In genomic region chr20:34084227-34084923, GRCh38 we compare ENCODE assay signal across 13 cellular contexts. TPM values are rescaled to one million over a fixed set of nuclear protein-coding genes. Genes with fewer than 3 reads are reported as not detected.
A peak's percentile ranks its signal among the peaks of the same experiment; 100 is the strongest.
DNase-seq lines count a peak whose midpoint lies in the region; ATAC-seq and TF ChIP-seq lines count a peak whose summit lies in the region.
"Had no signal": no experiment of that assay in that cellular context is flagged by ENCODE, and none has a peak within 500 bp of the region (broad histone marks: within the 10 kb centered on the region; RNA-seq: fewer than 3 reads in every experiment).

No MANE protein-coding gene starts in this region.

- H4K20me1 ChIP-seq in Karpas-422 (ENCODE audit: insufficient read depth, low read depth, low read length) = peaks cover 15% of the 10 kb centered on the region; the same call in 1 of the 2 replicates

- intact Hi-C loops in left ventricle myocardium inferior (cut with micrococcal nuclease) (no loop called here), cardiac septum (cut with DNase I) (no loop called here)

- H2BK120ac ChIP-seq in mesendoderm (ENCODE audit: low read depth, low read length) = no peak overlapping the region

- H3K27ac ChIP-seq in left ventricle myocardium inferior (replicated peaks) (peak overlapping the region; percentile 58), Karpas-422 (ENCODE audit: low read length) (peak overlapping the region; percentile 30; the same call in 1 of the 2 replicates), stomach smooth muscle (ENCODE audit: low read length) (peak overlapping the region; percentile 0), mesendoderm (ENCODE audit: low read depth, low read length) (no peak overlapping the region)

- H2BK15ac ChIP-seq in mesendoderm (replicated peaks; ENCODE audit: low read depth) = no peak overlapping the region

- H3K9me3 ChIP-seq in left ventricle myocardium inferior (replicated peaks) = no peaks in the 10 kb centered on the region
- no peaks in the 10 kb centered on the region for H3K9me3 ChIP-seq in Karpas-422 (ENCODE audit: low read length)
- H3K9me3 ChIP-seq in stomach smooth muscle (ENCODE audit: control insufficient read depth in 2 of 2, low read length in 2 of 2) = no peaks in the 10 kb centered on the region
- H3K9me3 ChIP-seq: neutrophil had no signal

- ATAC-seq in HG02840 (IDR thresholded peaks at IDR 0.05; ENCODE audit: low FRiP score, unreplicated experiment) = no peak
- ATAC-seq: GM12878; stimulated activated naive CD8-positive, alpha-beta T cell treated with anti-CD3 and anti-CD28 coated beads, Interleukin-15, amount 100 ng/mL, for 72 hours had no signal

- no peak overlapping the region for H2AK5ac ChIP-seq in mesendoderm (ENCODE audit: low read length)

- H3K79me2 ChIP-seq in Karpas-422 (ENCODE audit: low read length) (peaks cover 11% of the 10 kb centered on the region), mesendoderm (ENCODE audit: control insufficient read depth, insufficient read depth, low read length) (no peaks in the 10 kb centered on the region)

- H3K9me2 ChIP-seq in Karpas-422 (replicated peaks; ENCODE audit: insufficient read depth, low read length) = no peaks in the 10 kb centered on the region

- H3K4me1 ChIP-seq in left ventricle myocardium inferior (peaks cover 50% of the 10 kb centered on the region), Karpas-422 (ENCODE audit: low read length) (peaks cover 19% of the 10 kb centered on the region), stomach smooth muscle (ENCODE audit: control insufficient read depth, insufficient read depth, low read length) (peaks cover 17% of the 10 kb centered on the region), mesendoderm (ENCODE audit: control insufficient read depth, low read depth, low read length) (no peaks in the 10 kb centered on the region)

- H3K36me3 ChIP-seq in left ventricle myocardium inferior (peaks cover 55% of the 10 kb centered on the region), Karpas-422 (ENCODE audit: insufficient read depth, low read length) (peaks cover 17% of the 10 kb centered on the region; the same call in 1 of the 2 replicates), stomach smooth muscle (ENCODE audit: control insufficient read depth in 2 of 2, insufficient read depth in 2 of 2, low read length in 2 of 2) (peaks cover 22 to 36% of the 10 kb centered on the region in 2 donors), mesendoderm (ENCODE audit: control insufficient read depth, insufficient read depth, low read length) (peaks cover 7% of the 10 kb centered on the region)

- no peak for DNase-seq in left ventricle myocardium inferior
- no peak for DNase-seq in cardiac septum (ENCODE audit: low spot score)
- DNase-seq in Karpas-422 = peak; percentile 87
- peak; percentile 42 for DNase-seq in choroid plexus epithelial cell (ENCODE audit: low read depth)
- no peak for DNase-seq in mesendoderm
- no peak for DNase-seq in stimulated activated CD4-positive, alpha-beta T cell treated with anti-CD3 and anti-CD28 coated beads, Interleukin-4, amount 100 ng/mL, for 1 hour
- DNase-seq: activated effector memory CD4-positive, alpha-beta T cell treated with anti-CD3 and anti-CD28 coated beads, Interleukin-2, amount 50 U/mL, for 16 hours; islet precursor cell; stimulated activated naive CD8-positive, alpha-beta T cell treated with anti-CD3 and anti-CD28 coated beads, Interleukin-15, amount 100 ng/mL, for 72 hours had no signal

- no peak overlapping the region for H4K5ac ChIP-seq in mesendoderm (ENCODE audit: low read length)

- H2AFZ ChIP-seq in Karpas-422 (ENCODE audit: low read length) = no peak overlapping the region

- H3K4me3 ChIP-seq in left ventricle myocardium inferior (no peak overlapping the region), Karpas-422 (ENCODE audit: low read length) (no peak overlapping the region), choroid plexus epithelial cell (ENCODE audit: low read depth, low read length) (no peak overlapping the region), stomach smooth muscle (ENCODE audit: low read length in 2 of 2) (no peak overlapping the region), mesendoderm (ENCODE audit: low read length) (no peak overlapping the region)
- H3K4me3 ChIP-seq: GM12878 had no signal

- H3K9ac ChIP-seq in Karpas-422 (ENCODE audit: low read length) (no peak overlapping the region), stomach smooth muscle (ENCODE audit: low read length in 2 of 2) (no peak overlapping the region), mesendoderm (ENCODE audit: low read length) (no peak overlapping the region)

- WGBS in mesendoderm (ENCODE audit: extremely low coverage, insufficient coverage, low lambda C conversion rate) = no CpG with 5 or more reads among the region's 9 CpGs

- no peak overlapping the region for H2BK5ac ChIP-seq in mesendoderm (ENCODE audit: low read length)

- no peak overlapping the region for H3K18ac ChIP-seq in mesendoderm (ENCODE audit: low read length)

- peak overlapping the region; percentile 7 for H3K4me2 ChIP-seq in Karpas-422 (ENCODE audit: low read depth, low read length, poor library complexity, severe bottlenecking)
- no peak overlapping the region for H3K4me2 ChIP-seq in mesendoderm (ENCODE audit: low read length)

- no peak overlapping the region for H3K23ac ChIP-seq in mesendoderm (ENCODE audit: low read length)

- no peak overlapping the region for H4K8ac ChIP-seq in mesendoderm (ENCODE audit: low read depth, low read length)

- H3K56ac ChIP-seq in mesendoderm (ENCODE audit: low read length) = no peak overlapping the region

- H3K79me1 ChIP-seq in mesendoderm (ENCODE audit: low read length) = no peaks in the 10 kb centered on the region

- H3K4ac ChIP-seq in mesendoderm (ENCODE audit: low read depth, low read length) = no peak overlapping the region

- TF ChIP-seq CTCF in left ventricle myocardium inferior (IDR thresholded peaks at IDR 0.05; ENCODE audit: borderline replicate concordance) (no peak), choroid plexus epithelial cell (conservative IDR thresholded peaks at IDR 0.05; ENCODE audit: low read depth, low read length) (no peak)

- no peaks in the 10 kb centered on the region for H3K27me3 ChIP-seq in left ventricle myocardium inferior (ENCODE audit: low read depth)
- H3K27me3 ChIP-seq in Karpas-422 (ENCODE audit: low read length) = no peaks in the 10 kb centered on the region
- no peaks in the 10 kb centered on the region for H3K27me3 ChIP-seq in stomach smooth muscle (ENCODE audit: control insufficient read depth in 1 of 2, insufficient read depth in 2 of 2, low read length in 2 of 2)
- H3K27me3 ChIP-seq in mesendoderm (ENCODE audit: insufficient read depth, low read length, poor library complexity) = no peaks in the 10 kb centered on the region
- H3K27me3 ChIP-seq: neutrophil had no signal

RNA-seq across cellular contexts. Expression of gene EIF2S2, which starts 27.7 kb away (rescaled TPM):
- total RNA-seq in left ventricle myocardium inferior (41.0 TPM), cardiac septum (38.3 TPM)
- 63.9 and 83.5 TPM in 2 replicates for total RNA-seq in Karpas-422 (2014; rRNA removed; shearing (Covaris generic); ENCODE audit: low replicate concordance)
- polyA plus RNA-seq in mesendoderm (2013, experiment 1 of 2) = 307 TPM
- polyA plus RNA-seq in mesendoderm (2013, experiment 2 of 2) = 307 TPM

Comparison
In these comparisons a context has a peak if more than half of its experiments do, and no peak if none do; other contexts are left out.
1. DNase-seq: peak in Karpas-422 (single experiment) and choroid plexus epithelial cell (single experiment); none in left ventricle myocardium inferior (single experiment), cardiac septum (single experiment), mesendoderm (single experiment) and stimulated activated CD4-positive, alpha-beta T cell treated with anti-CD3 and anti-CD28 coated beads, Interleukin-4, amount 100 ng/mL, for 1 hour (single experiment).